ENCODE assay signal across 1 cellular context in genomic region chr16:14399397-14400284, GRCh38.
TF ChIP-seq lines count a peak whose summit lies in the region.

No MANE protein-coding gene starts in this region.

TF ChIP-seq in HEK293, 187 proteins besides CTCF, POLR2A, EP300 and RAD21 (continued from another document):
- TF ChIP-seq, protein P1, sequence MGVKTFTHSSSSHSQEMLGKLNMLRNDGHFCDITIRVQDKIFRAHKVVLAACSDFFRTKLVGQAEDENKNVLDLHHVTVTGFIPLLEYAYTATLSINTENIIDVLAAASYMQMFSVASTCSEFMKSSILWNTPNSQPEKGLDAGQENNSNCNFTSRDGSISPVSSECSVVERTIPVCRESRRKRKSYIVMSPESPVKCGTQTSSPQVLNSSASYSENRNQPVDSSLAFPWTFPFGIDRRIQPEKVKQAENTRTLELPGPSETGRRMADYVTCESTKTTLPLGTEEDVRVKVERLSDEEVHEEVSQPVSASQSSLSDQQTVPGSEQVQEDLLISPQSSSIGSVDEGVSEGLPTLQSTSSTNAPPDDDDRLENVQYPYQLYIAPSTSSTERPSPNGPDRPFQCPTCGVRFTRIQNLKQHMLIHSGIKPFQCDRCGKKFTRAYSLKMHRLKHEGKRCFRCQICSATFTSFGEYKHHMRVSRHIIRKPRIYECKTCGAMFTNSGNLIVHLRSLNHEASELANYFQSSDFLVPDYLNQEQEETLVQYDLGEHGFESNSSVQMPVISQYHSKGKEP (tag by site-specific recombination; IDR thresholded peaks at IDR 0.05): no peak
- TF ChIP-seq RBAK (tag by site-specific recombination; IDR thresholded peaks at IDR 0.05) (no peak), ZNF366 (tag by site-specific recombination; conservative IDR thresholded peaks at IDR 0.05) (peak; percentile 80), SCRT2 (tag by site-specific recombination; IDR thresholded peaks at IDR 0.05) (0 out of 2 replicates have a peak, but pooled peaks have one; percentile 13), ZFP37 (tag by site-specific recombination; IDR thresholded peaks at IDR 0.05) (0 out of 2 replicates have a peak, but pooled peaks have one; percentile 57)
